ENCODE assay signal across 32 cellular contexts in the genomic region with DNA sequence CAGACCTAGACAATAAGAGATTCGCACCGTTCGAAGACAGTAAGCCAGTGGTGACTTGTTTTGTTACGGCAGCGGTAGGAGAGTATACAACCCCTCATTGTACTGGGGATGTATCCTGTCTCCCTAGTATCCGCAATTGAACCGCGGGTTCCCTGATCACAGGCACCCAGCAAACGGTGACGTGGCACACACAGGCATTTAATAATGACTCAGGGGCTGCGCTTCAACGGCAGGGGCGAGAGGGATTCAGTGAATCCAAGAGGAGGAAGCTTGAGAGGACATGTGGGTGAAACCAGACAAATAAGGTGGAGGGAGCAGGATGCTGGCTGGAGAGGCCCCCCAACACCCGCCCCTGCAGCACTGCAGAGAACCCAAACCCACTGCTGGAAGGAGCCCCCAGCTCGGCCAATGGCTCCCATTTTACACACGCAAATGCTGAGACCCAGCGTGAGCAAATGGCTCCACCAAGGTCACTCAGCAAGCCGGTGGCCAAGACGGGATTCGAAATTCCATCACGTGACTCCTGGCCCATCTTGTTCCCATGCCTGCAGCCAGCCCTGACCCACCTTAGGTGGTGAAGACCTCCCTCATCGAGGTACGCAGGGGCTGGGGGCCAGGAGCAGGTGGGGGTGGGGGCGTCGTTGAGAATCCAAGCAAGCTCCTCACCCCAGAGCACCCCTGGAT.
DNase-seq lines count a peak whose midpoint lies in the region; ATAC-seq and TF ChIP-seq lines count a peak whose summit lies in the region.
"Had no signal": no experiment of that assay in that cellular context is flagged by ENCODE, and none has a peak within 500 bp of the region (broad histone marks: within the 10 kb centered on the region; RNA-seq: fewer than 3 reads in every experiment).

No MANE protein-coding gene starts in this region.

- no peaks in the 10 kb centered on the region for H4K20me1 ChIP-seq in osteoblast (ENCODE audit: insufficient read depth, low read length)

- H3K27me3 Mint-ChIP-seq in WTC11 (ENCODE audit: low read depth) = peaks cover 8% of the 10 kb centered on the region

- no peak for TF ChIP-seq CTCF in WTC11 (IDR thresholded peaks at IDR 0.05)
- no peak for TF ChIP-seq CTCF in osteoblast (IDR thresholded peaks at IDR 0.05; ENCODE audit: extremely low read depth, low read depth, low read length)

- CTCF ChIA-PET in WTC11 (lab: Charles Lee) = interaction anchor here (1.0 to 2.0 kb wide), 5 partner anchors 38 to 150 kb away, joined by 3 to 7 read pairs (median 4); no protein-coding TSS in a partner anchor

- DNase-seq in ELR (ENCODE audit: low read depth) (peak; percentile 92), MG63 (peak; percentile 38), WTC11 (ENCODE audit: low spot score) (no peak), osteoblast (ENCODE audit: insufficient read length, low spot score, missing footprints) (peak; percentile 85), amygdala (lab: John Stamatoyannopoulos, UW) (no peak)
- DNase-seq: activated CD4-positive, alpha-beta T cell treated with anti-CD3 and anti-CD28 coated beads, Interleukin-2, amount 50 U/mL, for 1 hour; activated CD8-positive, alpha-beta memory T cell treated with anti-CD3 and anti-CD28 coated beads, Interleukin-2, amount 10 ng/mL, durations not matched to agents 7 days and 5 days; activated naive CD4-positive, alpha-beta T cell treated with anti-CD3 and anti-CD28 coated beads for 36 hours; activated T-cell treated with anti-CD3 and anti-CD28 coated beads, Interleukin-2, amount 50 U/mL, for 48 hours; adrenal gland; effector memory CD4-positive, alpha-beta T cell; erythroblast; GDM1; heart right ventricle; MM.1S; mucosa of descending colon; NCI-H1417 treated with DMSO at 0.1 percent for 48 hours; NCI-H2081 treated with DMSO at 0.1 percent for 48 hours; NCI-H446 treated with DMSO at 0.1 percent for 48 hours; ovary; stimulated activated CD4-positive, alpha-beta T cell treated with anti-CD3 and anti-CD28 coated beads, Interleukin-2, amount 100 ng/mL, for 24 hours; stomach; tibial artery had no signal

- no peaks in the 10 kb centered on the region for H3K36me3 ChIP-seq in MG63
- H3K36me3 ChIP-seq in osteoblast (ENCODE audit: insufficient read depth, low read length) = no peaks in the 10 kb centered on the region
- H3K36me3 ChIP-seq: adrenal gland, heart right ventricle, ovary, stomach, tibial artery had no signal

- no peaks in the 10 kb centered on the region for H3K4me1 ChIP-seq in osteoblast (ENCODE audit: insufficient read depth, low read length)
- H3K4me1 ChIP-seq: adrenal gland, heart right ventricle, stomach, tibial artery had no signal

- peaks cover 2% of the 10 kb centered on the region for H3K9me3 Mint-ChIP-seq in WTC11
- H3K9me3 Mint-ChIP-seq: natural killer cell treated with Interleukin-12 subunit alpha and Interleukin-12 subunit beta and Interleukin-15 and Interleukin-18, amount 100 ng/mL, for 72 hours had no signal

- ATAC-seq in WTC11 (no peak), HG03432 (IDR thresholded peaks at IDR 0.05; ENCODE audit: unreplicated experiment) (no peak), HG03025 (IDR thresholded peaks at IDR 0.05; ENCODE audit: low FRiP score, unreplicated experiment) (no peak), GM19463 (IDR thresholded peaks at IDR 0.05; ENCODE audit: unreplicated experiment) (no peak)
- ATAC-seq: activated CD8-positive, alpha-beta memory T cell treated with anti-CD3 and anti-CD28 coated beads, Interleukin-2, amount 10 ng/mL, durations not matched to agents 7 days and 5 days; HCT116; heart right ventricle; mucosa of descending colon; natural killer cell treated with Interleukin-12 subunit alpha and Interleukin-12 subunit beta and Interleukin-15 and Interleukin-18, amount 100 ng/mL, for 72 hours; Right ventricle myocardium inferior had no signal

- H3K4me1 Mint-ChIP-seq in WTC11 = no peaks in the 10 kb centered on the region
- H3K4me1 Mint-ChIP-seq: activated CD8-positive, alpha-beta memory T cell treated with anti-CD3 and anti-CD28 coated beads, Interleukin-2, amount 10 ng/mL, durations not matched to agents 7 days and 5 days had no signal

- H3K4me3 Mint-ChIP-seq in WTC11 = no peak overlapping the region
- H3K4me3 Mint-ChIP-seq: activated CD8-positive, alpha-beta memory T cell treated with anti-CD3 and anti-CD28 coated beads, Interleukin-2, amount 10 ng/mL, durations not matched to agents 7 days and 5 days; activated naive CD4-positive, alpha-beta T cell treated with anti-CD3 and anti-CD28 coated beads for 36 hours; natural killer cell treated with Interleukin-12 subunit alpha and Interleukin-12 subunit beta and Interleukin-15 and Interleukin-18, amount 100 ng/mL, for 72 hours; T-helper 2 cell treated with Interferon-gamma antibody and Interleukin-4, amounts not matched to agents 5 μg/mL and 100 μg/mL, for 36 hours had no signal

- H2AFZ ChIP-seq in osteoblast (ENCODE audit: low read length) = no peak overlapping the region

- no peak overlapping the region for H3K4me3 ChIP-seq in MG63
- H3K4me3 ChIP-seq in osteoblast (ENCODE audit: insufficient read depth, low read length) = no peak overlapping the region
- H3K4me3 ChIP-seq: adrenal gland, heart right ventricle, lung, mucosa of descending colon, ovary, smooth muscle cell, stomach, tibial artery had no signal

- no peaks in the 10 kb centered on the region for H3K27me3 ChIP-seq in MG63
- H3K27me3 ChIP-seq in osteoblast (ENCODE audit: insufficient read depth, low read length) = peaks cover 28% of the 10 kb centered on the region
- H3K27me3 ChIP-seq: adrenal gland, ovary had no signal

- no peak overlapping the region for H3K27ac ChIP-seq in osteoblast (ENCODE audit: low read depth, low read length)
- H3K27ac ChIP-seq: adrenal gland, heart right ventricle, ovary, stomach, tibial artery had no signal

- H3K4me2 ChIP-seq in osteoblast (ENCODE audit: insufficient read depth, low read length) = no peak overlapping the region
- H3K4me2 ChIP-seq: smooth muscle cell had no signal

- H3K79me2 ChIP-seq in osteoblast (ENCODE audit: insufficient read depth, low read length) = no peaks in the 10 kb centered on the region

- POLR2A ChIA-PET in WTC11 (lab: Charles Lee) = no interaction called here

- H3K27ac Mint-ChIP-seq in WTC11 = peak overlapping the region; percentile 26; the same call in 1 of the 2 replicates
- H3K27ac Mint-ChIP-seq: activated CD8-positive, alpha-beta memory T cell treated with anti-CD3 and anti-CD28 coated beads, Interleukin-2, amount 10 ng/mL, durations not matched to agents 7 days and 5 days; activated naive CD4-positive, alpha-beta T cell treated with anti-CD3 and anti-CD28 coated beads for 36 hours; T-helper 2 cell treated with Interferon-gamma antibody and Interleukin-4, amounts not matched to agents 5 μg/mL and 100 μg/mL, for 36 hours had no signal

- H3K9me3 ChIP-seq in MG63 = peaks cover 2% of the 10 kb centered on the region; the same call in 1 of the 2 replicates
- H3K9me3 ChIP-seq in osteoblast (ENCODE audit: low read depth, low read length) = peaks cover under 1% of the 10 kb centered on the region

- peaks cover 2% of the 10 kb centered on the region; the same call in 1 of the 2 replicates for H3K36me3 Mint-ChIP-seq in WTC11
- H3K36me3 Mint-ChIP-seq: natural killer cell treated with Interleukin-12 subunit alpha and Interleukin-12 subunit beta and Interleukin-15 and Interleukin-18, amount 100 ng/mL, for 72 hours had no signal

TF ChIP-seq in WTC11, 78 proteins besides CTCF, POLR2A, EP300 and RAD21 (continues in another document):
- no peak for TF ChIP-seq SMAD3 (CRISPR knock-in tag; IDR thresholded peaks at IDR 0.05; ENCODE audit: borderline replicate concordance)
- TF ChIP-seq, protein P1, sequence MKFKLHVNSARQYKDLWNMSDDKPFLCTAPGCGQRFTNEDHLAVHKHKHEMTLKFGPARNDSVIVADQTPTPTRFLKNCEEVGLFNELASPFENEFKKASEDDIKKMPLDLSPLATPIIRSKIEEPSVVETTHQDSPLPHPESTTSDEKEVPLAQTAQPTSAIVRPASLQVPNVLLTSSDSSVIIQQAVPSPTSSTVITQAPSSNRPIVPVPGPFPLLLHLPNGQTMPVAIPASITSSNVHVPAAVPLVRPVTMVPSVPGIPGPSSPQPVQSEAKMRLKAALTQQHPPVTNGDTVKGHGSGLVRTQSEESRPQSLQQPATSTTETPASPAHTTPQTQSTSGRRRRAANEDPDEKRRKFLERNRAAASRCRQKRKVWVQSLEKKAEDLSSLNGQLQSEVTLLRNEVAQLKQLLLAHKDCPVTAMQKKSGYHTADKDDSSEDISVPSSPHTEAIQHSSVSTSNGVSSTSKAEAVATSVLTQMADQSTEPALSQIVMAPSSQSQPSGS (CRISPR knock-in tag; IDR thresholded peaks at IDR 0.05; ENCODE audit: borderline replicate concordance, low read depth) = no peak
- TF ChIP-seq OVOL2 (CRISPR knock-in tag; IDR thresholded peaks at IDR 0.05; ENCODE audit: borderline replicate concordance) = no peak
- TF ChIP-seq TP53 (CRISPR knock-in tag; IDR thresholded peaks at IDR 0.05) = no peak
- TF ChIP-seq, protein P2, sequence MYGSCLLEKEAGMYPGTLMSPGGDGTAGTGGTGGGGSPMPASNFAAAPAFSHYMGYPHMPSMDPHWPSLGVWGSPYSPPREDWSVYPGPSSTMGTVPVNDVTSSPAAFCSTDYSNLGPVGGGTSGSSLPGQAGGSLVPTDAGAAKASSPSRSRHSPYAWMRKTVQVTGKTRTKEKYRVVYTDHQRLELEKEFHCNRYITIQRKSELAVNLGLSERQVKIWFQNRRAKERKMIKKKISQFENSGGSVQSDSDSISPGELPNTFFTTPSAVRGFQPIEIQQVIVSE (CRISPR knock-in tag; IDR thresholded peaks at IDR 0.05; ENCODE audit: borderline replicate concordance) = no peak
- TF ChIP-seq, protein P3, sequence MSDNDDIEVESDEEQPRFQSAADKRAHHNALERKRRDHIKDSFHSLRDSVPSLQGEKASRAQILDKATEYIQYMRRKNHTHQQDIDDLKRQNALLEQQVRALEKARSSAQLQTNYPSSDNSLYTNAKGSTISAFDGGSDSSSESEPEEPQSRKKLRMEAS (CRISPR knock-in tag; IDR thresholded peaks at IDR 0.05) = no peak
- TF ChIP-seq ZNF671 (CRISPR knock-in tag; IDR thresholded peaks at IDR 0.05) = no peak
- no peak for TF ChIP-seq NFYB (CRISPR knock-in tag; conservative IDR thresholded peaks at IDR 0.05; ENCODE audit: low read depth)
- TF ChIP-seq, protein P4, sequence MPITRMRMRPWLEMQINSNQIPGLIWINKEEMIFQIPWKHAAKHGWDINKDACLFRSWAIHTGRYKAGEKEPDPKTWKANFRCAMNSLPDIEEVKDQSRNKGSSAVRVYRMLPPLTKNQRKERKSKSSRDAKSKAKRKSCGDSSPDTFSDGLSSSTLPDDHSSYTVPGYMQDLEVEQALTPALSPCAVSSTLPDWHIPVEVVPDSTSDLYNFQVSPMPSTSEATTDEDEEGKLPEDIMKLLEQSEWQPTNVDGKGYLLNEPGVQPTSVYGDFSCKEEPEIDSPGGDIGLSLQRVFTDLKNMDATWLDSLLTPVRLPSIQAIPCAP (CRISPR knock-in tag; IDR thresholded peaks at IDR 0.05) = no peak

Comparison
In these comparisons a context has a peak if more than half of its experiments do, and no peak if none do; other contexts are left out.
1. DNase-seq: peak in ELR (single experiment), MG63 (single experiment) and osteoblast (single experiment); none in WTC11 (single experiment) and amygdala (0 of 56).